In genomic region chr2:117789505-117789904, GRCh38 we compare ENCODE assay signal across 7 cellular contexts.
"Had no signal": no experiment of that assay in that cellular context is flagged by ENCODE, and none has a peak within 500 bp of the region (broad histone marks: within the 10 kb centered on the region; RNA-seq: fewer than 3 reads in every experiment).

No MANE protein-coding gene starts in this region.

- H3K4me2 ChIP-seq: KMS-11 had no signal

- H3K27ac ChIP-seq: HL-60, KMS-11 had no signal

- FAIRE-seq: HTR-8/SVneo, K562 had no signal

- H3K4me3 ChIP-seq: K562 had no signal

- H3K9ac ChIP-seq: KMS-11 had no signal

- DNase-seq: IMR-90, KBM-7, KG1 had no signal

- ATAC-seq: K562 had no signal
